8 cellular contexts compared by ENCODE assay signal in the genomic region with DNA sequence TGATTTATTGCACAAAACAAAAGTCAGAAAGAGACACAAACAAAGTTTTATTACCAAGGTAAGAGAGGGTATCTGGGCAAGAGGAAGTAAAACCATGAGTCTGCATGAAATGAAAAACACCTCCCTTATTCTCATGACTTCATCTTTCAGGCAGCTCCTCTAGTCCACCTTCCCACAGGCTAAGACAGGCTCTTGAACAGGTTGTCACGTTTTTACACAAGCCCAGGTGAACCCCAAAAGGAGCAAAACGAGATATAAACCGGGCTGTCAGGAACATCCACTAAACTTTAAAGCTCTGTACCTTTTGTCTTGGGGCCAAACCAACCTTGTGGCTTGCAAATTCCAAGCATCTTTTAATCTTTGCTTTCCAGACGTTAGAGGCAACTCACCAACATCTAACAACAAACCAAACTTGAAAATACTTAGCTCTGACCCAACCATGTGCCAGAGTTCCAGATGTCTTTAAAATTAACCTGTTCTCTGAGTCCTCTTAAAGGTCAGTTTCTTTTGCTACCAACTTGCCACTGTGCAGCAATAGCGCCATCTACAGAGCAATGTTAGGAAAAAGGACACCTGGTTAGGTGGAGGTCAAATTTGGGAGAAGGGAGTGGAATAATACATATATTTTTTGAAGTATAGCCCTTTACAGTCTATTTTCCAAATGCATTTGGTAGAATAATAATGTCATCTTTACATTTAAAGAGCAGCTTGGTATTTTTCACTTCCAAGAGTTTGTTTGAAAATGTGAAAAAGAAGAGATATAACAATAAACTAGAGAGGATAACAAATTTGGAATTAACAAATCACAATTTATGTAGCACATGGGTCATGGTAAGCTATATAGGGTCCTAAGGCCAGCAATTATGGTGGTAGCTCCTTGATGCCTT.
DNase-seq lines count a peak whose midpoint lies in the region; ATAC-seq, FAIRE-seq and TF ChIP-seq lines count a peak whose summit lies in the region.

No MANE protein-coding gene starts in this region.

- TF ChIP-seq EP300 in HepG2 (IDR thresholded peaks at IDR 0.05; ENCODE audit: low read depth in 2 of 2, low read length in 2 of 2) (no peak), HepG2 (CRISPR knock-in tag; IDR thresholded peaks at IDR 0.05; ENCODE audit: borderline replicate concordance) (no peak)

- 0 out of 2 replicates have a peak, but pooled peaks cover 6% of the 10 kb centered on the region for H3K27me3 ChIP-seq in PC-3 (ENCODE audit: low read length)
- H3K27me3 ChIP-seq in adipocyte (replicated peaks; ENCODE audit: control insufficient read depth, insufficient read depth, low read length): no peaks in the 10 kb centered on the region
- H3K27me3 ChIP-seq in HepG2 (ENCODE audit: control insufficient read depth in 1 of 2, insufficient read depth in 2 of 2, low read length in 2 of 2): no peaks in the 10 kb centered on the region

- in situ Hi-C loops in HepG2 (cut with HindIII; ENCODE audit: extremely low pct_ligation_motif_present, low pct_unique_long_range_greater_than_20kb): no loop called here

- TF ChIP-seq RAD21 in HepG2 (CRISPR knock-in tag; IDR thresholded peaks at IDR 0.05): 0 out of 2 replicates have a peak, but pooled peaks have one; percentile 17

- intact Hi-C loops in PC-3 (cut with micrococcal nuclease): no loop called here
- intact Hi-C loops in HepG2 (cut with micrococcal nuclease; ENCODE audit: unreplicated experiment): loop anchor here (1.0 to 5.0 kb wide), 2 partner anchors 30 to 115 kb away; no protein-coding TSS in a partner anchor

- no peak overlapping the region for H3K4me3 ChIP-seq in PC-3 (ENCODE audit: low read length)
- no peak overlapping the region for H3K4me3 ChIP-seq in adipocyte (ENCODE audit: low read length)
- H3K4me3 ChIP-seq in HepG2 (replicated peaks in 1 of 3; ENCODE audit: insufficient read depth in 1 of 3, low read depth in 2 of 3, low read length in 3 of 3): no peak overlapping the region

- no peaks in the 10 kb centered on the region for H3K36me3 ChIP-seq in PC-3 (ENCODE audit: low read depth, low read length)
- H3K36me3 ChIP-seq in adipocyte (ENCODE audit: control insufficient read depth, insufficient read depth, low read length, severe bottlenecking): no peaks in the 10 kb centered on the region
- H3K36me3 ChIP-seq in HepG2 (replicated peaks in 1 of 2; ENCODE audit: control insufficient read depth in 1 of 2, insufficient read depth in 2 of 2, low read length in 2 of 2): no peaks in the 10 kb centered on the region

- 0% methylated on average over 5 of the region's 5 CpGs for WGBS in HepG2 (ENCODE audit: low lambda C conversion rate)

- TF ChIP-seq CTCF in PC-3 (conservative IDR thresholded peaks at IDR 0.05; ENCODE audit: low read depth, low read length) (peak; percentile 77), HepG2 (CRISPR knock-in tag; IDR thresholded peaks at IDR 0.05) (peak; percentile 56)

- no peaks in the 10 kb centered on the region for H3K4me1 ChIP-seq in PC-3 (ENCODE audit: insufficient read depth, low read length)
- no peaks in the 10 kb centered on the region for H3K4me1 ChIP-seq in adipocyte (ENCODE audit: control insufficient read depth, insufficient read depth, low read length)
- no peaks in the 10 kb centered on the region for H3K4me1 ChIP-seq in HepG2 (ENCODE audit: insufficient read depth, low read length)

- CTCF ChIA-PET in PC-3 (lab: Charles Lee) (interaction anchor here (0.9 kb wide), 1 partner anchor 30 kb away, joined by 3 read pairs; no protein-coding TSS in a partner anchor), HepG2 (lab: Yijun Ruan, JAX; ENCODE audit: low intra/inter-chr PET ratio, low total read pairs) (interaction anchor here (1.3 kb wide), 1 partner anchor 30 kb away, joined by 5 read pairs; no protein-coding TSS in a partner anchor)

- H3K9me2 ChIP-seq in PC-3 (replicated peaks; ENCODE audit: low read length): no peaks in the 10 kb centered on the region

- no peak for TF ChIP-seq POLR2A in HepG2 (IDR thresholded peaks at IDR 0.05; ENCODE audit: insufficient read depth in 1 of 2, low read depth in 2 of 2, low read length in 2 of 2)

- H3F3A ChIP-seq in PC-3 (ENCODE audit: low read length, unreplicated experiment): no peaks in the 10 kb centered on the region

- FAIRE-seq in HepG2 (lab: Jason Lieb, UNC): peak; percentile 55
- no peak for FAIRE-seq in frontal cortex (lab: Jason Lieb, UNC)

- H2AFZ ChIP-seq in PC-3 (ENCODE audit: low read length): no peak overlapping the region
- H2AFZ ChIP-seq in HepG2 (ENCODE audit: low read length): no peak overlapping the region

- H4K20me1 ChIP-seq in PC-3 (ENCODE audit: low read length) (no peaks in the 10 kb centered on the region), HepG2 (ENCODE audit: insufficient read depth, low read length) (no peaks in the 10 kb centered on the region)

- H3K9ac ChIP-seq in PC-3 (ENCODE audit: low read length) (no peak overlapping the region), adipocyte (ENCODE audit: low read length) (no peak overlapping the region), HepG2 (ENCODE audit: insufficient read depth, low read depth, low read length) (no peak overlapping the region)

- H3K79me2 ChIP-seq in PC-3 (ENCODE audit: low read length) (no peaks in the 10 kb centered on the region), HepG2 (ENCODE audit: insufficient read depth, low read length) (no peaks in the 10 kb centered on the region)

- no peak overlapping the region for H3K4me2 ChIP-seq in PC-3 (ENCODE audit: low read length)
- no peak overlapping the region for H3K4me2 ChIP-seq in HepG2 (ENCODE audit: low read depth, low read length)

- ATAC-seq in GM19397 (IDR thresholded peaks at IDR 0.05; ENCODE audit: unreplicated experiment) (peak; percentile 91), HG03342 (IDR thresholded peaks at IDR 0.05; ENCODE audit: unreplicated experiment) (peak; percentile 84), PC-3 (no peak), HepG2 (peak; percentile 61; the same call in 2 of the 3 replicates)

- POLR2A ChIA-PET in PC-3 (lab: Charles Lee; ENCODE audit: unreplicated experiment) (no interaction called here), HepG2 (lab: Yijun Ruan, JAX) (no interaction called here)

- no TSS peak for BruUV-seq in PC-3 (replicated peaks; lab: Mats Ljungman, UMichigan)
- no TSS peak for BruUV-seq in HepG2 (replicated peaks; lab: Mats Ljungman, UMichigan)

- peak; percentile 45 for DNase-seq in EH (ENCODE audit: low read depth)
- peak; percentile 56 for DNase-seq in PC-3
- DNase-seq in adipocyte (ENCODE audit: low read depth): peak; percentile 77
- peak; percentile 34 for DNase-seq in HepG2 (ENCODE audit: low spot score)
- DNase-seq in amniotic stem cell (lab: John Stamatoyannopoulos, UW): no peak
- no peak for DNase-seq in frontal cortex (ENCODE audit: low spot score in 2 of 2)

- H3K9me3 ChIP-seq in PC-3 (ENCODE audit: low read length) (no peaks in the 10 kb centered on the region), adipocyte (ENCODE audit: control insufficient read depth, low read length) (no peaks in the 10 kb centered on the region), HepG2 (ENCODE audit: low read length) (no peaks in the 10 kb centered on the region)

- H3K27ac ChIP-seq in PC-3 (ENCODE audit: low read length) (no peak overlapping the region), HepG2 (ENCODE audit: extremely low read length, insufficient read depth, low read length) (no peak overlapping the region)

TF ChIP-seq in HepG2, 621 proteins besides CTCF, POLR2A, EP300 and RAD21:
- TF ChIP-seq RXRB (CRISPR knock-in tag; IDR thresholded peaks at IDR 0.05; ENCODE audit: borderline replicate concordance) (no peak), KMT2A (CRISPR knock-in tag; IDR thresholded peaks at IDR 0.05) (no peak), SMC3 (IDR thresholded peaks at IDR 0.05; ENCODE audit: low read length) (peak; percentile 10; the same call in 1 of the 2 replicates), ZNF354B (CRISPR knock-in tag; IDR thresholded peaks at IDR 0.05) (no peak), SRSF4 (IDR thresholded peaks at IDR 0.05; ENCODE audit: low read depth, low read length, poor library complexity, severe bottlenecking) (no peak), STAG1 (CRISPR knock-in tag; IDR thresholded peaks at IDR 0.05) (peak; percentile 60), PAWR (CRISPR knock-in tag; IDR thresholded peaks at IDR 0.05; ENCODE audit: borderline replicate concordance) (no peak), TCF7 (IDR thresholded peaks at IDR 0.05; ENCODE audit: low read depth) (no peak)
- TF ChIP-seq, protein P1, sequence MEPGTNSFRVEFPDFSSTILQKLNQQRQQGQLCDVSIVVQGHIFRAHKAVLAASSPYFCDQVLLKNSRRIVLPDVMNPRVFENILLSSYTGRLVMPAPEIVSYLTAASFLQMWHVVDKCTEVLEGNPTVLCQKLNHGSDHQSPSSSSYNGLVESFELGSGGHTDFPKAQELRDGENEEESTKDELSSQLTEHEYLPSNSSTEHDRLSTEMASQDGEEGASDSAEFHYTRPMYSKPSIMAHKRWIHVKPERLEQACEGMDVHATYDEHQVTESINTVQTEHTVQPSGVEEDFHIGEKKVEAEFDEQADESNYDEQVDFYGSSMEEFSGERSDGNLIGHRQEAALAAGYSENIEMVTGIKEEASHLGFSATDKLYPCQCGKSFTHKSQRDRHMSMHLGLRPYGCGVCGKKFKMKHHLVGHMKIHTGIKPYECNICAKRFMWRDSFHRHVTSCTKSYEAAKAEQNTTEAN (CRISPR knock-in tag; conservative IDR thresholded peaks at IDR 0.05): no peak

Comparison
In these comparisons a context has a peak if more than half of its experiments do, and no peak if none do; other contexts are left out.
1. DNase-seq: peak in EH (single experiment), PC-3 (single experiment), adipocyte (single experiment) and HepG2 (single experiment); none in amniotic stem cell (single experiment) and frontal cortex (0 of 2).